ENCODE assay signal across 19 cellular contexts in genomic region chr9:132851421-132851792, GRCh38. TPM values are rescaled to one million over a fixed set of nuclear protein-coding genes. Genes with fewer than 3 reads are reported as not detected.
DNase-seq lines count a peak whose midpoint lies in the region; ATAC-seq and TF ChIP-seq lines count a peak whose summit lies in the region.
"Had no signal": no experiment of that assay in that cellular context is flagged by ENCODE, and none has a peak within 500 bp of the region (broad histone marks: within the 10 kb centered on the region; RNA-seq: fewer than 3 reads in every experiment).

No MANE protein-coding gene starts in this region.

- H3K4me1 Mint-ChIP-seq in CD8-positive, alpha-beta T cell (ENCODE audit: low read depth) = peaks cover 26% of the 10 kb centered on the region

- H3K79me2 ChIP-seq in Karpas-422 (ENCODE audit: low read length) = no peaks in the 10 kb centered on the region

- H3K4ac ChIP-seq in neuronal stem cell (ENCODE audit: low read length) = no peak overlapping the region

- peak overlapping the region; percentile 22 to 81 (median 70); a peak in 21 of 22 replicates for H3K4me2 ChIP-seq in BLaER1 treated with 17β-estradiol and CSF1 and Interleukin-3, amounts not matched to agents 10 nM and 100 nM
- H3K4me2 ChIP-seq in neuronal stem cell (ENCODE audit: insufficient read depth, low read length, poor library complexity, severe bottlenecking) (no peak overlapping the region), Karpas-422 (ENCODE audit: low read depth, low read length, poor library complexity, severe bottlenecking) (no peak overlapping the region)

- no peaks in the 10 kb centered on the region for H3K9me3 Mint-ChIP-seq in CD8-positive, alpha-beta T cell
- H3K9me3 Mint-ChIP-seq: CD8-positive, alpha-beta memory T cell had no signal

- H2AK5ac ChIP-seq in neuronal stem cell (ENCODE audit: low read depth, low read length) = no peak overlapping the region

- H3K27me3 ChIP-seq in BLaER1 treated with 17β-estradiol and CSF1 and Interleukin-3, amounts not matched to agents 10 nM and 100 nM = no peaks in the 10 kb centered on the region
- no peaks in the 10 kb centered on the region for H3K27me3 ChIP-seq in CD8-positive, alpha-beta T cell (ENCODE audit: insufficient read depth, low read length)
- H3K27me3 ChIP-seq in RWPE2 (ENCODE audit: insufficient read depth, poor library complexity, severe bottlenecking) (no peaks in the 10 kb centered on the region), neuronal stem cell (ENCODE audit: control insufficient read depth in 3 of 3, insufficient read depth in 3 of 3, low read depth in 1 of 3, low read length in 3 of 3) (no peaks in the 10 kb centered on the region), Karpas-422 (ENCODE audit: low read length) (no peaks in the 10 kb centered on the region)
- H3K27me3 ChIP-seq: MG63, Peyer's patch had no signal

- no peak overlapping the region for H2AFZ ChIP-seq in neuronal stem cell (ENCODE audit: low read length)
- no peak overlapping the region for H2AFZ ChIP-seq in Karpas-422 (ENCODE audit: low read length)

- no peaks in the 10 kb centered on the region for H3K27me3 Mint-ChIP-seq in CD8-positive, alpha-beta T cell (ENCODE audit: low read depth)
- H3K27me3 Mint-ChIP-seq: B cell had no signal

- H3K18ac ChIP-seq in neuronal stem cell (ENCODE audit: low read length) = no peak overlapping the region

- H4K20me1 ChIP-seq in BLaER1 treated with 17β-estradiol and CSF1 and Interleukin-3, amounts not matched to agents 10 nM and 100 nM = no peaks in the 10 kb centered on the region
- no peaks in the 10 kb centered on the region for H4K20me1 ChIP-seq in Karpas-422 (ENCODE audit: insufficient read depth, low read depth, low read length)

- no peak overlapping the region for H4K91ac ChIP-seq in neuronal stem cell (ENCODE audit: low read depth, low read length, poor library complexity)

- ATAC-seq in CD8-positive, alpha-beta T cell = no peak
- ATAC-seq in RWPE2 (ENCODE audit: low read depth) (0 out of 3 replicates have a peak, but pooled peaks have one; percentile 10), HG03457 (IDR thresholded peaks at IDR 0.05; ENCODE audit: unreplicated experiment) (no peak)
- ATAC-seq: SK-N-SH treated with all-trans-retinoic acid at 6 μM for 48 hours had no signal

- H3K36me3 Mint-ChIP-seq in CD8-positive, alpha-beta T cell = no peaks in the 10 kb centered on the region
- H3K36me3 Mint-ChIP-seq: CD8-positive, alpha-beta memory T cell had no signal

- H3K36me3 ChIP-seq in BLaER1 treated with 17β-estradiol and CSF1 and Interleukin-3, amounts not matched to agents 10 nM and 100 nM = no peaks in the 10 kb centered on the region
- H3K36me3 ChIP-seq in CD8-positive, alpha-beta T cell (ENCODE audit: insufficient read depth, low read length) = no peaks in the 10 kb centered on the region
- H3K36me3 ChIP-seq in RWPE2 (ENCODE audit: low read depth) = no peaks in the 10 kb centered on the region
- H3K36me3 ChIP-seq in neuronal stem cell (replicated peaks in 1 of 2; ENCODE audit: control insufficient read depth in 2 of 2, insufficient read depth in 2 of 2, low read length in 2 of 2) = no peaks in the 10 kb centered on the region
- no peaks in the 10 kb centered on the region for H3K36me3 ChIP-seq in Karpas-422 (ENCODE audit: insufficient read depth, low read length)
- H3K36me3 ChIP-seq: MG63, Peyer's patch had no signal

- intact Hi-C loops in CD8-positive, alpha-beta T cell (cut with DNase I, micrococcal nuclease) = no loop called here

- H3K27ac ChIP-seq in BLaER1 treated with 17β-estradiol and CSF1 and Interleukin-3, amounts not matched to agents 10 nM and 100 nM = peak overlapping the region in 5 of 11 experiments; percentile 38 to 55 (median 42); a peak in 7 of 22 replicates
- no peak overlapping the region for H3K27ac ChIP-seq in CD8-positive, alpha-beta T cell (ENCODE audit: low read depth, low read length)
- H3K27ac ChIP-seq in RWPE2 (ENCODE audit: poor library complexity, severe bottlenecking) (no peak overlapping the region), neuronal stem cell (replicated peaks; ENCODE audit: low read length) (no peak overlapping the region), Karpas-422 (ENCODE audit: low read length) (no peak overlapping the region)
- H3K27ac ChIP-seq: Peyer's patch had no signal

- H3K27ac Mint-ChIP-seq in CD8-positive, alpha-beta T cell = peak overlapping the region; percentile 57
- H3K27ac Mint-ChIP-seq: B cell had no signal

- no peaks in the 10 kb centered on the region for H3K9me3 ChIP-seq in BLaER1 treated with 17β-estradiol and CSF1 and Interleukin-3, amounts not matched to agents 10 nM and 100 nM (replicated peaks in 1 of 11)
- H3K9me3 ChIP-seq in CD8-positive, alpha-beta T cell (ENCODE audit: low read length) = no peaks in the 10 kb centered on the region
- H3K9me3 ChIP-seq in RWPE2 (ENCODE audit: severe bottlenecking) (no peaks in the 10 kb centered on the region), neuronal stem cell (replicated peaks in 1 of 2; ENCODE audit: control insufficient read depth in 2 of 2, insufficient read depth in 1 of 2, low read depth in 1 of 2, low read length in 2 of 2) (no peaks in the 10 kb centered on the region), Karpas-422 (ENCODE audit: low read length) (no peaks in the 10 kb centered on the region)
- H3K9me3 ChIP-seq: MG63, Peyer's patch had no signal

- H3K9ac ChIP-seq in BLaER1 treated with 17β-estradiol and CSF1 and Interleukin-3, amounts not matched to agents 10 nM and 100 nM = peak overlapping the region in 3 of 11 experiments; percentile 30 to 42 (median 32); a peak in 4 of 22 replicates
- H3K9ac ChIP-seq in neuronal stem cell (ENCODE audit: low read depth, low read length, poor library complexity) = peak overlapping the region; percentile 50
- no peak overlapping the region for H3K9ac ChIP-seq in Karpas-422 (ENCODE audit: low read length)

- H2BK12ac ChIP-seq in neuronal stem cell (ENCODE audit: low read length) = peak overlapping the region; percentile 31

- H2BK120ac ChIP-seq in neuronal stem cell (ENCODE audit: low read depth, low read length) = no peak overlapping the region

- no peak overlapping the region for H3K4me3 Mint-ChIP-seq in CD8-positive, alpha-beta T cell
- H3K4me3 Mint-ChIP-seq: B cell had no signal

- H3K14ac ChIP-seq in neuronal stem cell (ENCODE audit: low read length) = no peak overlapping the region

- no peaks in the 10 kb centered on the region for H3K79me1 ChIP-seq in neuronal stem cell (ENCODE audit: low read depth, low read length)

- POLR2A ChIA-PET in CD8-positive, alpha-beta T cell (lab: Charles Lee) = no interaction called here

- no peaks in the 10 kb centered on the region for H3K9me2 ChIP-seq in Karpas-422 (replicated peaks; ENCODE audit: insufficient read depth, low read length)

- H3K4me1 ChIP-seq in BLaER1 treated with 17β-estradiol and CSF1 and Interleukin-3, amounts not matched to agents 10 nM and 100 nM = peaks cover 20 to 74% (median 60%) of the 10 kb centered on the region in 10 experiments
- H3K4me1 ChIP-seq in CD8-positive, alpha-beta T cell (ENCODE audit: insufficient read depth, low read length) = no peaks in the 10 kb centered on the region
- H3K4me1 ChIP-seq in RWPE2 (ENCODE audit: insufficient read depth, poor library complexity, severe bottlenecking) (no peaks in the 10 kb centered on the region), neuronal stem cell (ENCODE audit: control insufficient read depth in 2 of 2, insufficient read depth in 1 of 2, low read depth in 1 of 2, low read length in 2 of 2) (no peaks in the 10 kb centered on the region), Karpas-422 (ENCODE audit: low read length) (no peaks in the 10 kb centered on the region)
- H3K4me1 ChIP-seq: Peyer's patch had no signal

- CTCF ChIA-PET in CD8-positive, alpha-beta T cell (lab: Charles Lee) = interaction anchor here (3.3 kb wide), 1 partner anchor 51 kb away, joined by 15 read pairs; no protein-coding TSS in a partner anchor

- no peak overlapping the region for H2BK15ac ChIP-seq in neuronal stem cell (ENCODE audit: low read length)

- no peak overlapping the region for H3K4me3 ChIP-seq in BLaER1 treated with 17β-estradiol and CSF1 and Interleukin-3, amounts not matched to agents 10 nM and 100 nM
- H3K4me3 ChIP-seq in CD8-positive, alpha-beta T cell (ENCODE audit: low read depth, low read length) = no peak overlapping the region
- H3K4me3 ChIP-seq in RWPE2 (ENCODE audit: severe bottlenecking) (no peak overlapping the region), neuronal stem cell (ENCODE audit: low read length in 2 of 2) (no peak overlapping the region), Karpas-422 (ENCODE audit: low read length) (no peak overlapping the region)
- H3K4me3 ChIP-seq: MG63, Peyer's patch had no signal

- H4K8ac ChIP-seq in neuronal stem cell (ENCODE audit: low read depth, low read length) = no peak overlapping the region

- H2BK5ac ChIP-seq in neuronal stem cell (ENCODE audit: low read length) = no peak overlapping the region

- TF ChIP-seq CTCF in CD8-positive, alpha-beta T cell (IDR thresholded peaks at IDR 0.05) = no peak
- no peak for TF ChIP-seq CTCF in RWPE2 (IDR thresholded peaks at IDR 0.05; ENCODE audit: poor library complexity, severe bottlenecking)

- peak overlapping the region; percentile 85 for H3K23ac ChIP-seq in neuronal stem cell (ENCODE audit: low read depth, low read length, poor library complexity)

- DNase-seq in CD8-positive, alpha-beta T cell = no peak
- DNase-seq in RWPE2 (ENCODE audit: low spot score) = no peak
- no peak for DNase-seq in neuronal stem cell (ENCODE audit: low spot score)
- DNase-seq in activated gamma-delta T cell treated with Interleukin-2 at 50 U/mL for 16 hours = no peak
- no peak for DNase-seq in Karpas-422
- DNase-seq: CD8-positive, alpha-beta memory T cell; DMS79 treated with DMSO at 0.1 percent for 48 hours; KG1; MG63; NCI-H1092 treated with DMSO at 0.1 percent for 48 hours; NCI-H2107; NCI-H2227 treated with DMSO at 0.1 percent for 48 hours; NCI-H524; Peyer's patch; SHP77 treated with DMSO at 0.1 percent for 48 hours had no signal

- no CpG with 5 or more reads among the region's 4 CpGs for WGBS in neuronal stem cell (ENCODE audit: extremely low coverage in 2 of 2, insufficient read length in 2 of 2, insufficient replicate concordance in 1 of 2), 2 donors

RNA-seq across cellular contexts. Expression of gene AK8, which starts 26.7 kb away (rescaled TPM):
- total RNA-seq in CD8-positive, alpha-beta T cell = not detected
- polyA plus RNA-seq in neuronal stem cell (2013, experiment 1 of 2) = 1.4 TPM
- polyA plus RNA-seq in neuronal stem cell (2013, experiment 2 of 2) = 0.91 TPM
- total RNA-seq in Karpas-422 (2014; rRNA removed; shearing (Covaris generic); ENCODE audit: low replicate concordance) = 1.3 TPM in 1 of 2 replicates, not detected in the other
- total RNA-seq: CD8-positive, alpha-beta memory T cell; Peyer's patch had no signal
- polyA plus RNA-seq: CD8-positive, alpha-beta memory T cell had no signal

RNA-seq across cellular contexts. Expression of gene SPACA9, which starts 27.3 kb away (rescaled TPM):
- total RNA-seq in CD8-positive, alpha-beta T cell = under 1 TPM; 0.27 to 0.64 TPM
- polyA plus RNA-seq in neuronal stem cell (2013, experiment 1 of 2) = 10.3 TPM
- 10.5 TPM for polyA plus RNA-seq in neuronal stem cell (2013, experiment 2 of 2)
- 4.9 and 13.5 TPM in 2 replicates for total RNA-seq in Karpas-422 (2014; rRNA removed; shearing (Covaris generic); ENCODE audit: low replicate concordance)

Comparison
In these comparisons a context has a peak if more than half of its experiments do, and no peak if none do; other contexts are left out.
1. H3K4me2 ChIP-seq: peak in BLaER1 treated with 17β-estradiol and CSF1 and Interleukin-3, amounts not matched to agents 10 nM and 100 nM (11 of 11); none in neuronal stem cell (single experiment) and Karpas-422 (single experiment).